14 cellular contexts compared by ENCODE assay signal in the genomic region with DNA sequence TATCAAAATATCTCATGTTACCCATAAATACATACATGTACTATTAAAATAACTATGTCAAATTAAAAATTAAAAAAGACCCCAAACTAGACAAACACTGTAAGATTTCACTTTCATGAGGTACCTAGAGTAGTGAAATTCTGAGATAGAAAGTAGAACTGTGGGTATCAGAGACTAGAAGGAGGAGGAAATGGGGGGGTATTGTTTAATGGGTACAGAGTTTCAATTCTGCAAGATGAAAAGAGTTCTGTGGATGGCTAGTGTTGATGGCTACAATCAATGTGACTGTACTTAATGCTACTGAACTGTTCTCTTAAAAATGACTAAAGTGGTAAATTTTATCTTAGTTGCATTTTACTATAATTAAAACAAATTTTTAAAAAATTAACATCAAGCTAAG. TPM values are rescaled to one million over a fixed set of nuclear protein-coding genes. Genes with fewer than 3 reads are reported as not detected.
DNase-seq lines count a peak whose midpoint lies in the region; ATAC-seq and TF ChIP-seq lines count a peak whose summit lies in the region.
"Had no signal": no experiment of that assay in that cellular context is flagged by ENCODE, and none has a peak within 500 bp of the region (broad histone marks: within the 10 kb centered on the region; RNA-seq: fewer than 3 reads in every experiment).

No MANE protein-coding gene starts in this region.

- peaks cover 25% of the 10 kb centered on the region for H3K9me3 Mint-ChIP-seq in activated naive CD8-positive, alpha-beta T cell treated with anti-CD3 and anti-CD28 coated beads, Interleukin-2, amount 50 U/mL, for 24 hours

- no peak for TF ChIP-seq POLR2A in uterus (IDR thresholded peaks at IDR 0.05)

- DNase-seq in activated naive CD8-positive, alpha-beta T cell treated with anti-CD3 and anti-CD28 coated beads, Interleukin-2, amount 50 U/mL, for 24 hours, result no peak
- DNase-seq in HCEC 1CT (no peak), SKM-1 (lab: John Stamatoyannopoulos, UW; ENCODE audit: unreplicated experiment) (no peak), ureter (ENCODE audit: low spot score) (no peak), uterus (no peak)
- DNase-seq: activated CD4-positive, alpha-beta T cell treated with anti-CD3 and anti-CD28 coated beads, Interleukin-2, amount 50 U/mL, for 48 hours; EL; head of caudate nucleus; NCI-H1048; RPMI8226; stimulated activated CD4-positive, alpha-beta T cell treated with anti-CD3 and anti-CD28 coated beads, Interleukin-12 subunit alpha, Interleukin-12 subunit beta, amount 100 ng/mL, for 4 hours had no signal

- H3K36me3 Mint-ChIP-seq in activated naive CD8-positive, alpha-beta T cell treated with anti-CD3 and anti-CD28 coated beads, Interleukin-2, amount 50 U/mL, for 24 hours (ENCODE audit: low read depth), result peaks cover 31% of the 10 kb centered on the region

- H3K4me1 ChIP-seq in uterus, result no peaks in the 10 kb centered on the region

- H3K36me3 ChIP-seq in uterus, result no peaks in the 10 kb centered on the region

- intact Hi-C loops in uterus (cut with DNase I; ENCODE audit: low total_unique reads), result no loop called here

- no peaks in the 10 kb centered on the region for H3K27me3 ChIP-seq in uterus

- no peak overlapping the region for H3K4me3 ChIP-seq in uterus

- peaks cover 69% of the 10 kb centered on the region for H3K4me1 Mint-ChIP-seq in activated naive CD8-positive, alpha-beta T cell treated with anti-CD3 and anti-CD28 coated beads, Interleukin-2, amount 50 U/mL, for 24 hours

- peak; percentile 67 for ATAC-seq in GM18858 (IDR thresholded peaks at IDR 0.05; ENCODE audit: unreplicated experiment)
- ATAC-seq in GM21515 (IDR thresholded peaks at IDR 0.05; ENCODE audit: unreplicated experiment), result peak; percentile 62
- ATAC-seq in HG03139 (IDR thresholded peaks at IDR 0.05; ENCODE audit: unreplicated experiment), result peak; percentile 64
- ATAC-seq in activated naive CD8-positive, alpha-beta T cell treated with anti-CD3 and anti-CD28 coated beads, Interleukin-2, amount 50 U/mL, for 24 hours, result peak; percentile 61

- H3K27ac Mint-ChIP-seq in activated naive CD8-positive, alpha-beta T cell treated with anti-CD3 and anti-CD28 coated beads, Interleukin-2, amount 50 U/mL, for 24 hours, result peak overlapping the region; percentile 78

- no peak overlapping the region for H3K4me3 Mint-ChIP-seq in activated naive CD8-positive, alpha-beta T cell treated with anti-CD3 and anti-CD28 coated beads, Interleukin-2, amount 50 U/mL, for 24 hours

- no peak for TF ChIP-seq CTCF in uterus (IDR thresholded peaks at IDR 0.05)

- H3K27ac ChIP-seq in uterus, result no peak overlapping the region

- H3K27me3 Mint-ChIP-seq in activated naive CD8-positive, alpha-beta T cell treated with anti-CD3 and anti-CD28 coated beads, Interleukin-2, amount 50 U/mL, for 24 hours, result no peaks in the 10 kb centered on the region

- no peaks in the 10 kb centered on the region for H3K9me3 ChIP-seq in uterus

RNA-seq across cellular contexts. Expression of gene RFX7, which starts 36.6 kb away (rescaled TPM):
- 36.0 TPM for total RNA-seq in ureter
- 10 to 100 TPM in 2 of 4 donors, 1 to 10 TPM in 2; 3.1 to 22.9 (median 11.9) TPM for total RNA-seq in uterus
